In the genomic region with DNA sequence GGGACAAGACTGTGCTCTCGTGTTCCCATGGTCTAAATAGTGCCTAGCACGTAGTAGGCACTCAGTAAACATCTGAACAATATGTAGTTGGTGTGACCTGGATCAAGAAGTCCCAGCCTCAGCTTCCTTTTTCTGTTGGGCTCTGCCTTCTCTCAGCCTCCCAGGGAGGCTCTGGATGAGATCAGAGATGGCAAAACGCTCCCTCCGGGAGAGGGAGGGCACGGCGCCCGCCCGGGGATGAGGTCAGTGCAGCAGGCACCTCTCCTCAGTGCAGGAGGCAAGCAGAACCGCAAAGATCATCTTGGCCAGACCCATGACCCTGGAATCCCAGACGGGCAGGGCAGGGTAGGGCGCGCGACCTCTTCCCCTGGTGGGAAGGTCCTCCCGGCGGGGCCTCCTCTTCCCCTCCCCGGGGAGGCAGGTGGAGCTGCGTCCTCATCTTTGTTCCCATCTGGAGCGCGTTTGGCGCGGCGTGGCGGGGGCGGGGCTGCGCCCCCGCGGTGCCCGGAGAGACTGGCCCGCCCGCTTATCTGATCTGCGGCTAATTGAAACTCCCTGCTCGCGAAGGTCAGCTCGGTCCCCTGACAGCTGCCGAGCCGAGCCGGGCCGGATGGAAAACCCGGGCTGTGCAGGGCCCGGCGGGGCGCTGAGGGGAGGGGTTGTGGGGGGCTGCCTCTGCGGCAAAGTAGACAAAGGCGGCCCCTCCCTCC, we compare ENCODE assay signal across 8 cellular contexts.
DNase-seq lines count a peak whose midpoint lies in the region; ATAC-seq and TF ChIP-seq lines count a peak whose summit lies in the region.

No MANE protein-coding gene starts in this region.

- no peak overlapping the region for H3K27ac Mint-ChIP-seq in MCF 10A (ENCODE audit: low read depth, unreplicated experiment)

- intact Hi-C loops in breast epithelium (cut with DNase I; ENCODE audit: low total_unique reads) (no loop called here), MCF 10A (cut with micrococcal nuclease) (no loop called here), esophagus muscularis mucosa (cut with DNase I) (no loop called here)

- POLR2A ChIA-PET in MCF 10A (lab: Yijun Ruan, JAX), result interaction anchor here (0.6 kb wide), 1 partner anchor 295 kb away, joined by 3 read pairs; no protein-coding TSS in a partner anchor

- H3K4me3 Mint-ChIP-seq in MCF 10A (ENCODE audit: unreplicated experiment), result no peak overlapping the region

- no peaks in the 10 kb centered on the region for H3K36me3 ChIP-seq in breast epithelium
- no peaks in the 10 kb centered on the region for H3K36me3 ChIP-seq in Peyer's patch
- H3K36me3 ChIP-seq in esophagus muscularis mucosa, result no peaks in the 10 kb centered on the region
- H3K36me3 ChIP-seq in mucosa of stomach (ENCODE audit: control insufficient read depth, insufficient read depth, low read length), result no peaks in the 10 kb centered on the region

- H3K4me1 Mint-ChIP-seq in MCF 10A (ENCODE audit: insufficient read depth, unreplicated experiment), result no peaks in the 10 kb centered on the region

- TF ChIP-seq CTCF in breast epithelium (IDR thresholded peaks at IDR 0.05) (no peak), MCF 10A (IDR thresholded peaks at IDR 0.05; ENCODE audit: unreplicated experiment) (no peak), Peyer's patch (IDR thresholded peaks at IDR 0.05) (no peak), esophagus muscularis mucosa (IDR thresholded peaks at IDR 0.05) (no peak)

- ATAC-seq in HG03039 (IDR thresholded peaks at IDR 0.05; ENCODE audit: unreplicated experiment), result no peak

- no peaks in the 10 kb centered on the region for H3K9me3 ChIP-seq in breast epithelium
- H3K9me3 ChIP-seq in Peyer's patch, result no peaks in the 10 kb centered on the region
- H3K9me3 ChIP-seq in esophagus muscularis mucosa, result no peaks in the 10 kb centered on the region
- H3K9me3 ChIP-seq in mucosa of stomach (ENCODE audit: control insufficient read depth, low read length), result no peaks in the 10 kb centered on the region

- H3K4me3 ChIP-seq in breast epithelium (peak overlapping the region; percentile 28 to 81 (median 59)), Peyer's patch (peak overlapping the region; percentile 27 to 61 (median 47)), esophagus muscularis mucosa (peak overlapping the region; percentile 34 to 68 (median 50)), mucosa of stomach (ENCODE audit: low read length) (no peak overlapping the region)

- H3K4me1 ChIP-seq in breast epithelium, result peaks cover 0 to 12% of the 10 kb centered on the region in 2 donors
- peaks cover 0 to 32% (median 23%) of the 10 kb centered on the region in 4 donors for H3K4me1 ChIP-seq in Peyer's patch
- peaks cover 37 to 43% (median 40%) of the 10 kb centered on the region in 4 donors for H3K4me1 ChIP-seq in esophagus muscularis mucosa
- peaks cover 46% of the 10 kb centered on the region for H3K4me1 ChIP-seq in mucosa of stomach (ENCODE audit: control insufficient read depth, insufficient read depth, low read length)

- TF ChIP-seq POLR2A in breast epithelium (IDR thresholded peaks at IDR 0.05), result no peak
- no peak for TF ChIP-seq POLR2A in Peyer's patch (IDR thresholded peaks at IDR 0.05)
- no peak for TF ChIP-seq POLR2A in esophagus muscularis mucosa (IDR thresholded peaks at IDR 0.05; ENCODE audit: low read depth)

- no peak for TF ChIP-seq EP300 in esophagus muscularis mucosa (IDR thresholded peaks at IDR 0.05)

- H3K27me3 Mint-ChIP-seq in MCF 10A (ENCODE audit: insufficient read depth, unreplicated experiment), result peaks cover 16% of the 10 kb centered on the region

- H3K27me3 ChIP-seq in breast epithelium (no peaks in the 10 kb centered on the region), Peyer's patch (no peaks in the 10 kb centered on the region), esophagus muscularis mucosa (peaks cover 0 to 10% (median 0%) of the 10 kb centered on the region in 4 donors), mucosa of stomach (ENCODE audit: control insufficient read depth, insufficient read depth, low read length) (peaks cover 31% of the 10 kb centered on the region)

- H3K27ac ChIP-seq in breast epithelium, result peak overlapping the region; percentile 46 to 64
- H3K27ac ChIP-seq in Peyer's patch, result peak overlapping the region in 3 of 4 donors; percentile 60 to 70 (median 67)
- peak overlapping the region; percentile 55 to 71 (median 64) for H3K27ac ChIP-seq in esophagus muscularis mucosa (replicated peaks in 1 of 4)

- H3K9me3 Mint-ChIP-seq in MCF 10A (ENCODE audit: unreplicated experiment), result no peaks in the 10 kb centered on the region

- WGBS in esophagus muscularis mucosa, result 20% methylated on average over 27 of the region's 44 CpGs

- peaks cover 3% of the 10 kb centered on the region for H3K36me3 Mint-ChIP-seq in MCF 10A (ENCODE audit: insufficient read depth, unreplicated experiment)

- no TSS peak for BruUV-seq in MCF 10A (replicated peaks; lab: Mats Ljungman, UMichigan)

- CTCF ChIA-PET in MCF 10A (lab: Yijun Ruan, JAX), result interaction anchor here (0.6 to 1.8 kb wide), 6 partner anchors 27 to 287 kb away, joined by 3 to 6 read pairs (median 4); no protein-coding TSS in a partner anchor

- DNase-seq in breast epithelium (ENCODE audit: low spot score in 2 of 2), result peak in 1 of 2 donors; percentile 50
- DNase-seq in MCF 10A (ENCODE audit: unreplicated experiment), result no peak
- DNase-seq in Peyer's patch, result peak in 2 of 3 donors; percentile 34 to 60
- no peak for DNase-seq in esophagus muscularis mucosa (ENCODE audit: extremely low spot score)
- DNase-seq in LoVo (ENCODE audit: low spot score), result no peak
- DNase-seq in SW 1271 (lab: John Stamatoyannopoulos, UW), result no peak

- H3K9ac ChIP-seq in mucosa of stomach (ENCODE audit: low read length), result peak overlapping the region; percentile 15

Comparison
In these comparisons a context has a peak if more than half of its experiments do, and no peak if none do; other contexts are left out.
1. DNase-seq: peak in Peyer's patch (2 of 3); none in MCF 10A (single experiment), esophagus muscularis mucosa (single experiment), LoVo (single experiment) and SW 1271 (0 of 2).
2. Peak in every context shown above with its lines, with median percentiles within 50 percentile points of each other: H3K27ac ChIP-seq.